Comparison of ENCODE assay signal across 2 cellular contexts in genomic region chr2:133574186-133574585, GRCh38.
TF ChIP-seq lines count a peak whose summit lies in the region.

No MANE protein-coding gene starts in this region.

TF ChIP-seq in GM23338, 12 proteins besides CTCF, POLR2A, EP300 and RAD21:
- TF ChIP-seq ZNF114 (CRISPR knock-in tag; IDR thresholded peaks at IDR 0.05) (no peak), REST (IDR thresholded peaks at IDR 0.05; ENCODE audit: unreplicated experiment) (no peak), CREB1 (CRISPR knock-in tag; IDR thresholded peaks at IDR 0.05; ENCODE audit: low read depth) (no peak), EZH2 (IDR thresholded peaks at IDR 0.05; ENCODE audit: low read depth, unreplicated experiment) (no peak), STAT1 (IDR thresholded peaks at IDR 0.05; ENCODE audit: unreplicated experiment) (no peak)

TF ChIP-seq in endothelial cell of umbilical vein, 7 proteins besides CTCF, POLR2A, EP300 and RAD21:
- no peak for TF ChIP-seq MYC (IDR thresholded peaks at IDR 0.05; ENCODE audit: low read depth, low read length)
- no peak for TF ChIP-seq JUN (IDR thresholded peaks at IDR 0.05; ENCODE audit: borderline replicate concordance, insufficient read depth, insufficient read length, low read depth)
- TF ChIP-seq POLR2AphosphoS5 (IDR thresholded peaks at IDR 0.05; ENCODE audit: insufficient read depth, low read depth, low read length) = no peak
- TF ChIP-seq FOS (IDR thresholded peaks at IDR 0.05; ENCODE audit: borderline replicate concordance, insufficient read depth, low read length) = no peak
- no peak for TF ChIP-seq EZH2 (IDR thresholded peaks at IDR 0.05; ENCODE audit: borderline replicate concordance, low read depth, low read length, severe bottlenecking)
- no peak for TF ChIP-seq MAX (IDR thresholded peaks at IDR 0.05; ENCODE audit: insufficient read depth, insufficient read length)
- TF ChIP-seq GATA2 (IDR thresholded peaks at IDR 0.05; ENCODE audit: insufficient read depth, insufficient read length, low read depth, low read length) = no peak
